In the genomic region with DNA sequence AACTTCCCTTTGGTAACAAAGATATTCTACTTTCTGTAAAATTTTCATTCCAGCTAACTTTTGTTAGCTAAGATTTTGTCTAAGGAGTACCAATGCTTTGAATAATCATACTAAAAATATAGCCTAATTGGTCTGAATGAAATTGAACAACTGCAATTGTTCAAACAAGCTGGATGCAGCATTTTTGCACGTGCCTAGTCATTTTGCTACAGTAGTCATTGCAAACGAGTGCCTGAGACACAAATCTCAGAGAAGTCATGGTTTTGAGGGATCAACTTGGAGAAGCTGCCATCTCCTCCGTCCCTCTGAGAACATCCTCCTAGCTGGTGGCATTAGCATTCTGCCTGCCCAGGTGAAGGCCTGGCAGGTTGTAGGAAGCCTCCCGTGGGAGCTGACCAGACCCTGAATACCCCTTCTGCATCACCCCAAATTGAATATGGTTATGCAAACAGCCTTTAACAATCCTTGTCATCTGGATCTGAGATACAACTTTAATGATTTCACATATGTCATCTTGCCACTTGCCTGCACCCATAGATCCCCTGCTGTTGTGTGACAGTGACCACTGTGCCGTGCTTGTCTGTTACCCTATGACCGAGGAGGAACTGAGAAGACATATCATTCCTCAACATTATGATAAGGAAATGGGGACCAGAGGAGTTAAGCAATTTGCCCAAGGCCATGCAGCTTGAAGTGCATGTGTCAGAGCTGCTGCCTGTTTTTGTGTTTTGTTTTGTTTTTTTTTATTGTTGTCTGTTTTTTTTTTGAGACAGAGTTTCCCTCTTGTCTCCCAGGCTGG, we compare ENCODE assay signal across 11 cellular contexts. TPM values are rescaled to one million over a fixed set of nuclear protein-coding genes. Genes with fewer than 3 reads are reported as not detected.
DNase-seq lines count a peak whose midpoint lies in the region; ATAC-seq lines count a peak whose summit lies in the region.
"Had no signal": no experiment of that assay in that cellular context is flagged by ENCODE, and none has a peak within 500 bp of the region (broad histone marks: within the 10 kb centered on the region; RNA-seq: fewer than 3 reads in every experiment).

No MANE protein-coding gene starts in this region.

- no peak for DNase-seq in activated CD4-positive, alpha-beta T cell treated with anti-CD3 and anti-CD28 coated beads, Interleukin-2, amount 10 ng/mL, durations not matched to agents 7 days and 5 days
- DNase-seq in activated CD4-positive, alpha-beta T cell treated with anti-CD3 and anti-CD28 coated beads, Interleukin-2, amount 50 U/mL, for 4 hours, result no peak
- DNase-seq in NOMO-1 treated with DMSO at 0.1 percent for 48 hours (lab: John Stamatoyannopoulos, UW; ENCODE audit: unreplicated experiment), result peak; percentile 23
- no peak for DNase-seq in stimulated activated effector memory CD8-positive, alpha-beta T cell treated with anti-CD3 and anti-CD28 coated beads, Interleukin-12 subunit alpha, Interleukin-12 subunit beta, amount 100 ng/mL, for 72 hours (ENCODE audit: low spot score in 2 of 2)
- DNase-seq in cerebellar cortex (ENCODE audit: low spot score), result no peak
- DNase-seq: ACHN, cerebellar nuclear complex had no signal

- H3K36me3 Mint-ChIP-seq in activated CD4-positive, alpha-beta T cell treated with anti-CD3 and anti-CD28 coated beads, Interleukin-2, amount 10 ng/mL, durations not matched to agents 7 days and 5 days (ENCODE audit: low read depth), result peaks cover 14% of the 10 kb centered on the region
- H3K36me3 Mint-ChIP-seq in stimulated activated effector memory CD8-positive, alpha-beta T cell treated with anti-CD3 and anti-CD28 coated beads, Interleukin-12 subunit alpha, Interleukin-12 subunit beta, amount 100 ng/mL, for 72 hours, result no peaks in the 10 kb centered on the region
- H3K36me3 Mint-ChIP-seq: type B pancreatic cell had no signal

- CTCF ChIA-PET in activated CD4-positive, alpha-beta T cell treated with anti-CD3 and anti-CD28 coated beads, Interleukin-2, amount 10 ng/mL, durations not matched to agents 7 days and 5 days (lab: Charles Lee), result interaction anchor here (0.9 to 1.6 kb wide), 4 partner anchors 12 to 111 kb away, joined by 3 to 4 read pairs (median 4); no protein-coding TSS in a partner anchor

- H3K27ac ChIP-seq in angular gyrus (ENCODE audit: low read depth, low read length), result peak overlapping the region; percentile 26

- POLR2A ChIA-PET in activated CD4-positive, alpha-beta T cell treated with anti-CD3 and anti-CD28 coated beads, Interleukin-2, amount 10 ng/mL, durations not matched to agents 7 days and 5 days (lab: Charles Lee), result no interaction called here

- H3K27ac Mint-ChIP-seq in activated CD4-positive, alpha-beta T cell treated with anti-CD3 and anti-CD28 coated beads, Interleukin-2, amount 10 ng/mL, durations not matched to agents 7 days and 5 days, result peak overlapping the region; percentile 83
- H3K27ac Mint-ChIP-seq in stimulated activated effector memory CD8-positive, alpha-beta T cell treated with anti-CD3 and anti-CD28 coated beads, Interleukin-12 subunit alpha, Interleukin-12 subunit beta, amount 100 ng/mL, for 72 hours, result peak overlapping the region; percentile 37
- H3K27ac Mint-ChIP-seq: type B pancreatic cell had no signal

- H3K9me3 Mint-ChIP-seq in activated CD4-positive, alpha-beta T cell treated with anti-CD3 and anti-CD28 coated beads, Interleukin-2, amount 10 ng/mL, durations not matched to agents 7 days and 5 days, result peaks cover 4% of the 10 kb centered on the region
- H3K9me3 Mint-ChIP-seq in stimulated activated effector memory CD8-positive, alpha-beta T cell treated with anti-CD3 and anti-CD28 coated beads, Interleukin-12 subunit alpha, Interleukin-12 subunit beta, amount 100 ng/mL, for 72 hours, result no peaks in the 10 kb centered on the region
- H3K9me3 Mint-ChIP-seq: type B pancreatic cell had no signal

- no peak for ATAC-seq in stimulated activated effector memory CD8-positive, alpha-beta T cell treated with anti-CD3 and anti-CD28 coated beads, Interleukin-12 subunit alpha, Interleukin-12 subunit beta, amount 100 ng/mL, for 72 hours
- no peak for ATAC-seq in HG02884 (IDR thresholded peaks at IDR 0.05; ENCODE audit: unreplicated experiment)
- ATAC-seq in GM21515 (IDR thresholded peaks at IDR 0.05; ENCODE audit: unreplicated experiment), result no peak

- H3K4me1 Mint-ChIP-seq in activated CD4-positive, alpha-beta T cell treated with anti-CD3 and anti-CD28 coated beads, Interleukin-2, amount 10 ng/mL, durations not matched to agents 7 days and 5 days, result peaks cover 69% of the 10 kb centered on the region
- H3K4me1 Mint-ChIP-seq in stimulated activated effector memory CD8-positive, alpha-beta T cell treated with anti-CD3 and anti-CD28 coated beads, Interleukin-12 subunit alpha, Interleukin-12 subunit beta, amount 100 ng/mL, for 72 hours, result peaks cover 39% of the 10 kb centered on the region

- H3K27me3 Mint-ChIP-seq in activated CD4-positive, alpha-beta T cell treated with anti-CD3 and anti-CD28 coated beads, Interleukin-2, amount 10 ng/mL, durations not matched to agents 7 days and 5 days, result no peaks in the 10 kb centered on the region

- H3K4me3 Mint-ChIP-seq in activated CD4-positive, alpha-beta T cell treated with anti-CD3 and anti-CD28 coated beads, Interleukin-2, amount 10 ng/mL, durations not matched to agents 7 days and 5 days, result no peak overlapping the region
- H3K4me3 Mint-ChIP-seq in stimulated activated effector memory CD8-positive, alpha-beta T cell treated with anti-CD3 and anti-CD28 coated beads, Interleukin-12 subunit alpha, Interleukin-12 subunit beta, amount 100 ng/mL, for 72 hours, result no peak overlapping the region
- H3K4me3 Mint-ChIP-seq: type B pancreatic cell had no signal

RNA-seq across cellular contexts. Expression of a gene that starts 29.1 kb away (rescaled TPM):
- total RNA-seq in activated CD4-positive, alpha-beta T cell treated with anti-CD3 and anti-CD28 coated beads, Interleukin-2, amount 10 ng/mL, durations not matched to agents 7 days and 5 days, result 100 to 1,000 TPM in 1 of 2 experiments, 10 to 100 TPM in 1; 93.9 to 109 TPM
